26 cellular contexts compared by ENCODE assay signal in the genomic region with DNA sequence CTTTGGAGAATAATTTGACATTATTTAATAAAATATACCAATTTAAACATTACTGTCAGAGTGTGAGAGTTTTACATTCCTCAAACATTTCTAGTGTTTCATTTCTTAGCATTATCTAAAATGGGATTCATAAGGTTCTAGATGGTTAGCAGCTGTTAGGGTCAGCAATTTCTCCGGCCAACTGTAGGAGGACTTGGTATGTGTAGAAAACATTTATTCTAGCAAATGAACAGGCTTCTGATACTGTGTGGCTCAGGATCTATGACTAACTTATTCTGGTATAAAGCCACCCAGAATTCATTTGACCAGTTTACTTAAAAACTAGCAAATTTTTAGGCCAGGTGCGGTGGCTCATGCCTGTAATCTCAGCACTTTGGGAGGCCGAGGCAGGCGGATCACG.
"Had no signal": no experiment of that assay in that cellular context is flagged by ENCODE, and none has a peak within 500 bp of the region (broad histone marks: within the 10 kb centered on the region; RNA-seq: fewer than 3 reads in every experiment).

No MANE protein-coding gene starts in this region.

- H3K9ac ChIP-seq: neural progenitor cell, parathyroid adenoma had no signal

- H3K27me3 ChIP-seq: colonic mucosa, dorsolateral prefrontal cortex, foreskin keratinocyte, heart right ventricle, neural progenitor cell, testis, transverse colon had no signal

- H3K36me3 ChIP-seq: colonic mucosa, heart right ventricle, neural progenitor cell, transverse colon had no signal

- H3K4me3 ChIP-seq: colonic mucosa, dorsolateral prefrontal cortex, neural progenitor cell, psoas muscle, testis, transverse colon had no signal

- ATAC-seq: foreskin keratinocyte; left lobe of liver; psoas muscle; stimulated activated naive CD8-positive, alpha-beta T cell treated with anti-CD3 and anti-CD28 coated beads, Interleukin-15, Interleukin-2, amounts not matched to agents 100 U/mL and 50 U/mL, for 24 hours had no signal

- DNase-seq: activated CD4-positive, alpha-beta memory T cell treated with anti-CD3 and anti-CD28 coated beads for 36 hours; activated CD4-positive, alpha-beta T cell treated with anti-CD3 and anti-CD28 coated beads, Interleukin-2, amount 10 ng/mL, durations not matched to agents 24 days and 14 days; activated CD4-positive, CD25-positive, alpha-beta regulatory T cell treated with anti-CD3 and anti-CD28 coated beads, Interleukin-2, amount 50 U/mL, for 72 hours; activated CD8-positive, alpha-beta memory T cell treated with anti-CD3 and anti-CD28 coated beads, Interleukin-2, amount 50 U/mL, for 4 hours; activated gamma-delta T cell; activated naive CD4-positive, alpha-beta T cell treated with anti-CD3 and anti-CD28 coated beads, Interleukin-2, amount 10 ng/mL, durations not matched to agents 7 days and 5 days; activated naive CD8-positive, alpha-beta T cell treated with anti-CD3 and anti-CD28 coated beads, Interleukin-2, amount 10 ng/mL, durations not matched to agents 7 days and 5 days; activated T-cell treated with anti-CD3 and anti-CD28 coated beads, Interleukin-2, amount 50 U/mL, for 24 hours; colonic mucosa; dorsolateral prefrontal cortex; effector memory CD4-positive, alpha-beta T cell; foreskin keratinocyte; heart right ventricle; kidney glomerular epithelial cell; naive B cell; occipital lobe; psoas muscle; stimulated activated CD4-positive, alpha-beta T cell treated with anti-CD3 and anti-CD28 coated beads, Interleukin-2, amount 100 ng/mL, for 48 hours; stimulated activated naive CD8-positive, alpha-beta T cell treated with anti-CD3 and anti-CD28 coated beads, Interleukin-15, Interleukin-2, amounts not matched to agents 100 U/mL and 50 U/mL, for 24 hours; SW 1271; T-helper 9 cell; testis; transverse colon had no signal

- H3K4me2 ChIP-seq: neural progenitor cell had no signal

- H3K27ac ChIP-seq: colonic mucosa, dorsolateral prefrontal cortex, foreskin keratinocyte, neural progenitor cell, parathyroid adenoma, psoas muscle, transverse colon had no signal

- H3K9me3 ChIP-seq: colonic mucosa, heart right ventricle, psoas muscle, testis, transverse colon had no signal

- H3K4me1 ChIP-seq: colonic mucosa, foreskin keratinocyte had no signal

- H2AFZ ChIP-seq: neural progenitor cell, parathyroid adenoma had no signal
